Comparison of ENCODE assay signal across 12 cellular contexts in genomic region chr2:174180165-174180724, GRCh38.
A peak's percentile ranks its signal among the peaks of the same experiment; 100 is the strongest.
DNase-seq lines count a peak whose midpoint lies in the region; ATAC-seq, FAIRE-seq and TF ChIP-seq lines count a peak whose summit lies in the region.
"Had no signal": no experiment of that assay in that cellular context is flagged by ENCODE, and none has a peak within 500 bp of the region (broad histone marks: within the 10 kb centered on the region; RNA-seq: fewer than 3 reads in every experiment).

No MANE protein-coding gene starts in this region.

- H3K27me3 Mint-ChIP-seq in neural progenitor cell (ENCODE audit: insufficient read depth, low read depth): no peaks in the 10 kb centered on the region
- no peaks in the 10 kb centered on the region for H3K27me3 Mint-ChIP-seq in CD8-positive, alpha-beta T cell (ENCODE audit: low read depth)
- H3K27me3 Mint-ChIP-seq: activated CD4-positive, alpha-beta T cell treated with anti-CD3 and anti-CD28 coated beads for 36 hours; progenitor cell of endocrine pancreas had no signal

- peaks cover 5% of the 10 kb centered on the region for H3K9me3 ChIP-seq in neural progenitor cell (ENCODE audit: low read depth)
- no peaks in the 10 kb centered on the region for H3K9me3 ChIP-seq in CD8-positive, alpha-beta T cell (ENCODE audit: low read length)

- H3K27ac ChIP-seq in neural progenitor cell: no peak overlapping the region
- H3K27ac ChIP-seq in CD8-positive, alpha-beta T cell (ENCODE audit: low read depth, low read length): no peak overlapping the region

- H3K4me3 ChIP-seq in bronchial epithelial cell (ENCODE audit: low read depth, low read length) (no peak overlapping the region), neural progenitor cell (no peak overlapping the region)
- H3K4me3 ChIP-seq in CD8-positive, alpha-beta T cell (ENCODE audit: low read depth, low read length): no peak overlapping the region

- H3K4me2 ChIP-seq in neural progenitor cell: no peak overlapping the region

- peaks cover 27% of the 10 kb centered on the region for H3K4me1 ChIP-seq in neural progenitor cell
- no peaks in the 10 kb centered on the region for H3K4me1 ChIP-seq in CD8-positive, alpha-beta T cell (ENCODE audit: insufficient read depth, low read length)

- H3K79me2 ChIP-seq in neural progenitor cell (ENCODE audit: low read depth): peaks cover 88% of the 10 kb centered on the region

- TF ChIP-seq CTCF in bronchial epithelial cell (IDR thresholded peaks at IDR 0.05; ENCODE audit: insufficient read depth, low read length, severe bottlenecking): no peak
- peak; percentile 33 for TF ChIP-seq CTCF in neural progenitor cell (IDR thresholded peaks at IDR 0.05)
- no peak for TF ChIP-seq CTCF in CD8-positive, alpha-beta T cell (IDR thresholded peaks at IDR 0.05)

- H3K36me3 Mint-ChIP-seq in neural progenitor cell: peaks cover 2% of the 10 kb centered on the region
- H3K36me3 Mint-ChIP-seq in CD8-positive, alpha-beta T cell: peaks cover 35% of the 10 kb centered on the region

- no peak overlapping the region for H3K9ac ChIP-seq in neural progenitor cell

- peaks cover 17% of the 10 kb centered on the region for H4K20me1 ChIP-seq in neural progenitor cell (ENCODE audit: low read depth)

- intact Hi-C loops in CD8-positive, alpha-beta T cell (cut with DNase I, micrococcal nuclease): no loop called here

- peaks cover 10% of the 10 kb centered on the region for H3F3A ChIP-seq in neural progenitor cell (ENCODE audit: low read depth)

- H3K9me3 Mint-ChIP-seq in neural progenitor cell: peaks cover 6% of the 10 kb centered on the region
- peaks cover 17% of the 10 kb centered on the region for H3K9me3 Mint-ChIP-seq in CD8-positive, alpha-beta T cell

- H3K27me3 ChIP-seq in bronchial epithelial cell (ENCODE audit: control insufficient read depth, insufficient read depth, low read length) (no peaks in the 10 kb centered on the region), neural progenitor cell (no peaks in the 10 kb centered on the region)
- no peaks in the 10 kb centered on the region for H3K27me3 ChIP-seq in CD8-positive, alpha-beta T cell (ENCODE audit: insufficient read depth, low read length)

- no peak for ATAC-seq in CD8-positive, alpha-beta T cell
- ATAC-seq in HG03039 (IDR thresholded peaks at IDR 0.05; ENCODE audit: unreplicated experiment): no peak
- ATAC-seq: activated CD4-positive, alpha-beta T cell treated with anti-CD3 and anti-CD28 coated beads for 36 hours; activated naive CD4-positive, alpha-beta T cell treated with anti-CD3 and anti-CD28 coated beads, Interleukin-2, amount 50 U/mL, for 72 hours had no signal

- CTCF ChIA-PET in CD8-positive, alpha-beta T cell (lab: Charles Lee): no interaction called here

- H3K27ac Mint-ChIP-seq in neural progenitor cell: no peak overlapping the region
- no peak overlapping the region for H3K27ac Mint-ChIP-seq in CD8-positive, alpha-beta T cell
- H3K27ac Mint-ChIP-seq: activated CD4-positive, alpha-beta T cell treated with anti-CD3 and anti-CD28 coated beads for 36 hours; activated naive CD4-positive, alpha-beta T cell treated with anti-CD3 and anti-CD28 coated beads, Interleukin-2, amount 50 U/mL, for 72 hours; progenitor cell of endocrine pancreas had no signal

- FAIRE-seq in bronchial epithelial cell (lab: Jason Lieb, UNC): no peak

- no peaks in the 10 kb centered on the region for H3K36me3 ChIP-seq in bronchial epithelial cell (ENCODE audit: control insufficient read depth, insufficient read depth, low read length)
- peaks cover 7% of the 10 kb centered on the region for H3K36me3 ChIP-seq in neural progenitor cell
- H3K36me3 ChIP-seq in CD8-positive, alpha-beta T cell (ENCODE audit: insufficient read depth, low read length): no peaks in the 10 kb centered on the region

- H3K4me1 Mint-ChIP-seq in neural progenitor cell: peaks cover 18% of the 10 kb centered on the region
- peaks cover 11% of the 10 kb centered on the region for H3K4me1 Mint-ChIP-seq in CD8-positive, alpha-beta T cell (ENCODE audit: low read depth)
- H3K4me1 Mint-ChIP-seq: activated CD4-positive, alpha-beta T cell treated with anti-CD3 and anti-CD28 coated beads for 36 hours had no signal

- POLR2A ChIA-PET in CD8-positive, alpha-beta T cell (lab: Charles Lee): interaction anchor here (0.6 kb wide), 1 partner anchor 9 kb away, joined by 3 read pairs; no protein-coding TSS in a partner anchor

- peak; percentile 18 for DNase-seq in NCI-H2196 (lab: John Stamatoyannopoulos, UW; ENCODE audit: unreplicated experiment)
- no peak for DNase-seq in NCI-H2196 treated with DMSO at 0.1 percent for 48 hours (lab: John Stamatoyannopoulos, UW; ENCODE audit: unreplicated experiment)
- peak; percentile 71 for DNase-seq in NCI-H2227 treated with DMSO at 0.1 percent for 48 hours (lab: John Stamatoyannopoulos, UW)
- peak; percentile 29 for DNase-seq in bronchial epithelial cell (ENCODE audit: low read depth)
- DNase-seq in neural progenitor cell (ENCODE audit: low spot score): peak; percentile 31
- DNase-seq in activated CD4-positive, alpha-beta T cell treated with anti-CD3 and anti-CD28 coated beads for 4 hours: no peak
- DNase-seq in CD8-positive, alpha-beta T cell: no peak
- DNase-seq: activated CD4-positive, alpha-beta T cell treated with anti-CD3 and anti-CD28 coated beads for 36 hours; kidney glomerular epithelial cell had no signal

- H3K4me3 Mint-ChIP-seq in neural progenitor cell: no peak overlapping the region
- H3K4me3 Mint-ChIP-seq in CD8-positive, alpha-beta T cell: no peak overlapping the region
- H3K4me3 Mint-ChIP-seq: activated CD4-positive, alpha-beta T cell treated with anti-CD3 and anti-CD28 coated beads for 36 hours had no signal

- no peak overlapping the region for H2AFZ ChIP-seq in neural progenitor cell (replicated peaks)

Comparison
In these comparisons a context has a peak if more than half of its experiments do, and no peak if none do; other contexts are left out.
1. DNase-seq: peak in NCI-H2196 (single experiment), NCI-H2227 treated with DMSO at 0.1 percent for 48 hours (single experiment), bronchial epithelial cell (single experiment) and neural progenitor cell (single experiment); none in NCI-H2196 treated with DMSO at 0.1 percent for 48 hours (single experiment), activated CD4-positive, alpha-beta T cell treated with anti-CD3 and anti-CD28 coated beads for 4 hours (0 of 2) and CD8-positive, alpha-beta T cell (0 of 7).